In the genomic region with DNA sequence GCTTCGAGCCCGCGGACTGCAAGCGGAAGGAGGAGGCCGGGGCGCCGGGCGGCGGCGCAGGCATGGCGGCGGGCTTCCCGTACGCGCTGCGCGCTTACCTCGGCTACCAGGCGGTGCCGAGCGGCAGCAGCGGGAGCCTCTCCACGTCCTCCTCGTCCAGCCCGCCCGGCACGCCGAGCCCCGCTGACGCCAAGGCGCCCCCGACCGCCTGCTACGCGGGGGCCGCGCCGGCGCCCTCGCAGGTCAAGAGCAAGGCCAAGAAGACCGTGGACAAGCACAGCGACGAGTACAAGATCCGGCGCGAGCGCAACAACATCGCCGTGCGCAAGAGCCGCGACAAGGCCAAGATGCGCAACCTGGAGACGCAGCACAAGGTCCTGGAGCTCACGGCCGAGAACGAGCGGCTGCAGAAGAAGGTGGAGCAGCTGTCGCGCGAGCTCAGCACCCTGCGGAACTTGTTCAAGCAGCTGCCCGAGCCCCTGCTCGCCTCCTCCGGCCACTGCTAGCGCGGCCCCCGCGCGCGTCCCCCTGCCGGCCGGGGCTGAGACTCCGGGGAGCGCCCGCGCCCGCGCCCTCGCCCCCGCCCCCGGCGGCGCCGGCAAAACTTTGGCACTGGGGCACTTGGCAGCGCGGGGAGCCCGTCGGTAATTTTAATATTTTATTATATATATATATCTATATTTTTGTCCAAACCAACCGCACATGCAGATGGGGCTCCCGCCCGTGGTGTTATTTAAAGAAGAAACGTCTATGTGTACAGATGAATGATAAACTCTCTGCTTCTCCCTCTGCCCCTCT, we compare ENCODE assay signal across 1 cellular context.
TF ChIP-seq lines count a peak whose summit lies in the region.

No MANE protein-coding gene starts in this region.

TF ChIP-seq in K562, 482 proteins besides CTCF, POLR2A, EP300 and RAD21 (continued from another document and continues in another):
- TF ChIP-seq, protein P1, sequence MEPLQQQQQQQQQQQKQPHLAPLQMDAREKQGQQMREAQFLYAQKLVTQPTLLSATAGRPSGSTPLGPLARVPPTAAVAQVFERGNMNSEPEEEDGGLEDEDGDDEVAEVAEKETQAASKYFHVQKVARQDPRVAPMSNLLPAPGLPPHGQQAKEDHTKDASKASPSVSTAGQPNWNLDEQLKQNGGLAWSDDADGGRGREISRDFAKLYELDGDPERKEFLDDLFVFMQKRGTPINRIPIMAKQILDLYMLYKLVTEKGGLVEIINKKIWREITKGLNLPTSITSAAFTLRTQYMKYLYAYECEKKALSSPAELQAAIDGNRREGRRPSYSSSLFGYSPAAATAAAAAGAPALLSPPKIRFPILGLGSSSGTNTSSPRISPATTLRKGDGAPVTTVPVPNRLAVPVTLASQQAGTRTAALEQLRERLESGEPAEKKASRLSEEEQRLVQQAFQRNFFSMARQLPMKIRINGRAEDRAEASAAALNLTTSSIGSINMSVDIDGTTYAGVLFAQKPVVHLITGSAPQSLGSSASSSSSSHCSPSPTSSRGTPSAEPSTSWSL (CRISPR knock-in tag; IDR thresholded peaks at IDR 0.05; ENCODE audit: borderline replicate concordance), result no peak
- TF ChIP-seq ILF3 (IDR thresholded peaks at IDR 0.05; ENCODE audit: borderline replicate concordance) (no peak), NEUROD1 (IDR thresholded peaks at IDR 0.05; ENCODE audit: borderline replicate concordance, low read depth, low read length, partially characterized antibody) (no peak), ETS2 (tag; IDR thresholded peaks at IDR 0.05; ENCODE audit: borderline replicate concordance, poor library complexity, severe bottlenecking) (no peak), BCOR (IDR thresholded peaks at IDR 0.05) (no peak), LCOR (CRISPR knock-in tag; IDR thresholded peaks at IDR 0.05) (no peak), NCOA6 (IDR thresholded peaks at IDR 0.05) (no peak), GTF2B (IDR thresholded peaks at IDR 0.05; ENCODE audit: extremely low read depth, insufficient read length) (no peak), TBL1XR1 (IDR thresholded peaks at IDR 0.05; ENCODE audit: low read length in 2 of 2) (no peak), TRIM25 (IDR thresholded peaks at IDR 0.05; ENCODE audit: borderline replicate concordance) (no peak), KAT8 (IDR thresholded peaks at IDR 0.05; ENCODE audit: low read depth) (no peak), KDM2B (CRISPR knock-in tag; IDR thresholded peaks at IDR 0.05) (no peak), HOXB6 (CRISPR knock-in tag; IDR thresholded peaks at IDR 0.05; ENCODE audit: borderline replicate concordance) (no peak), ZNF263 (CRISPR knock-in tag; IDR thresholded peaks at IDR 0.05; ENCODE audit: borderline replicate concordance) (peak; percentile 29; the same call in 1 of the 2 replicates), TAL1 (IDR thresholded peaks at IDR 0.05) (no peak), ZNF655 (CRISPR knock-in tag; IDR thresholded peaks at IDR 0.05) (no peak), RUNX1 (IDR thresholded peaks at IDR 0.05; ENCODE audit: low read depth) (no peak), C11orf30 (IDR thresholded peaks at IDR 0.05; ENCODE audit: low read depth) (no peak), KLF6 (CRISPR knock-in tag; IDR thresholded peaks at IDR 0.05; ENCODE audit: borderline replicate concordance) (no peak), DLX4 (CRISPR knock-in tag; IDR thresholded peaks at IDR 0.05) (no peak), KHSRP (IDR thresholded peaks at IDR 0.05) (no peak), RBBP5 (IDR thresholded peaks at IDR 0.05; ENCODE audit: borderline replicate concordance, insufficient read depth, low read length, poor library complexity, severe bottlenecking) (peak; percentile 65), CUX1 (CRISPR knock-in tag; IDR thresholded peaks at IDR 0.05) (no peak), MCM3 (IDR thresholded peaks at IDR 0.05) (no peak), TRIM28 (IDR thresholded peaks at IDR 0.05) (no peak), ZBTB1 (CRISPR knock-in tag; IDR thresholded peaks at IDR 0.05; ENCODE audit: borderline replicate concordance, low read depth) (no peak), NFATC3 (IDR thresholded peaks at IDR 0.05) (no peak), U2AF2 (optimal IDR thresholded peaks at IDR 0.05; ENCODE audit: low read depth, low read length) (no peak), ETV5 (CRISPR knock-in tag; IDR thresholded peaks at IDR 0.05; ENCODE audit: low read depth) (peak; percentile 59; the same call in 1 of the 2 replicates), ADNP (tag; IDR thresholded peaks at IDR 0.05) (no peak), ELF4 (CRISPR knock-in tag; IDR thresholded peaks at IDR 0.05) (no peak)
- TF ChIP-seq, protein P2, sequence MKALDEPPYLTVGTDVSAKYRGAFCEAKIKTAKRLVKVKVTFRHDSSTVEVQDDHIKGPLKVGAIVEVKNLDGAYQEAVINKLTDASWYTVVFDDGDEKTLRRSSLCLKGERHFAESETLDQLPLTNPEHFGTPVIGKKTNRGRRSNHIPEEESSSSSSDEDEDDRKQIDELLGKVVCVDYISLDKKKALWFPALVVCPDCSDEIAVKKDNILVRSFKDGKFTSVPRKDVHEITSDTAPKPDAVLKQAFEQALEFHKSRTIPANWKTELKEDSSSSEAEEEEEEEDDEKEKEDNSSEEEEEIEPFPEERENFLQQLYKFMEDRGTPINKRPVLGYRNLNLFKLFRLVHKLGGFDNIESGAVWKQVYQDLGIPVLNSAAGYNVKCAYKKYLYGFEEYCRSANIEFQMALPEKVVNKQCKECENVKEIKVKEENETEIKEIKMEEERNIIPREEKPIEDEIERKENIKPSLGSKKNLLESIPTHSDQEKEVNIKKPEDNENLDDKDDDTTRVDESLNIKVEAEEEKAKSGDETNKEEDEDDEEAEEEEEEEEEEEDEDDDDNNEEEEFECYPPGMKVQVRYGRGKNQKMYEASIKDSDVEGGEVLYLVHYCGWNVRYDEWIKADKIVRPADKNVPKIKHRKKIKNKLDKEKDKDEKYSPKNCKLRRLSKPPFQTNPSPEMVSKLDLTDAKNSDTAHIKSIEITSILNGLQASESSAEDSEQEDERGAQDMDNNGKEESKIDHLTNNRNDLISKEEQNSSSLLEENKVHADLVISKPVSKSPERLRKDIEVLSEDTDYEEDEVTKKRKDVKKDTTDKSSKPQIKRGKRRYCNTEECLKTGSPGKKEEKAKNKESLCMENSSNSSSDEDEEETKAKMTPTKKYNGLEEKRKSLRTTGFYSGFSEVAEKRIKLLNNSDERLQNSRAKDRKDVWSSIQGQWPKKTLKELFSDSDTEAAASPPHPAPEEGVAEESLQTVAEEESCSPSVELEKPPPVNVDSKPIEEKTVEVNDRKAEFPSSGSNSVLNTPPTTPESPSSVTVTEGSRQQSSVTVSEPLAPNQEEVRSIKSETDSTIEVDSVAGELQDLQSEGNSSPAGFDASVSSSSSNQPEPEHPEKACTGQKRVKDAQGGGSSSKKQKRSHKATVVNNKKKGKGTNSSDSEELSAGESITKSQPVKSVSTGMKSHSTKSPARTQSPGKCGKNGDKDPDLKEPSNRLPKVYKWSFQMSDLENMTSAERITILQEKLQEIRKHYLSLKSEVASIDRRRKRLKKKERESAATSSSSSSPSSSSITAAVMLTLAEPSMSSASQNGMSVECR (CRISPR knock-in tag; IDR thresholded peaks at IDR 0.05), result peak; percentile 77; the same call in 1 of the 2 replicates
- TF ChIP-seq, protein P3, sequence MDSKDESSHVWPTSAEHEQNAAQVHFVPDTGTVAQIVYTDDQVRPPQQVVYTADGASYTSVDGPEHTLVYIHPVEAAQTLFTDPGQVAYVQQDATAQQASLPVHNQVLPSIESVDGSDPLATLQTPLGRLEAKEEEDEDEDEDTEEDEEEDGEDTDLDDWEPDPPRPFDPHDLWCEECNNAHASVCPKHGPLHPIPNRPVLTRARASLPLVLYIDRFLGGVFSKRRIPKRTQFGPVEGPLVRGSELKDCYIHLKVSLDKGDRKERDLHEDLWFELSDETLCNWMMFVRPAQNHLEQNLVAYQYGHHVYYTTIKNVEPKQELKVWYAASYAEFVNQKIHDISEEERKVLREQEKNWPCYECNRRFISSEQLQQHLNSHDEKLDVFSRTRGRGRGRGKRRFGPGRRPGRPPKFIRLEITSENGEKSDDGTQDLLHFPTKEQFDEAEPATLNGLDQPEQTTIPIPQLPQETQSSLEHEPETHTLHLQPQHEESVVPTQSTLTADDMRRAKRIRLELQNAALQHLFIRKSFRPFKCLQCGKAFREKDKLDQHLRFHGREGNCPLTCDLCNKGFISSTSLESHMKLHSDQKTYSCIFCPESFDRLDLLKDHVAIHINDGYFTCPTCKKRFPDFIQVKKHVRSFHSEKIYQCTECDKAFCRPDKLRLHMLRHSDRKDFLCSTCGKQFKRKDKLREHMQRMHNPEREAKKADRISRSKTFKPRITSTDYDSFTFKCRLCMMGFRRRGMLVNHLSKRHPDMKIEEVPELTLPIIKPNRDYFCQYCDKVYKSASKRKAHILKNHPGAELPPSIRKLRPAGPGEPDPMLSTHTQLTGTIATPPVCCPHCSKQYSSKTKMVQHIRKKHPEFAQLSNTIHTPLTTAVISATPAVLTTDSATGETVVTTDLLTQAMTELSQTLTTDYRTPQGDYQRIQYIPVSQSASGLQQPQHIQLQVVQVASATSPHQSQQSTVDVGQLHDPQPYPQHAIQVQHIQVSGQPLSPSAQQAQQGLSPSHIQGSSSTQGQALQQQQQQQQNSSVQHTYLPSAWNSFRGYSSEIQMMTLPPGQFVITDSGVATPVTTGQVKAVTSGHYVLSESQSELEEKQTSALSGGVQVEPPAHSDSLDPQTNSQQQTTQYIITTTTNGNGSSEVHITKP (IDR thresholded peaks at IDR 0.05; ENCODE audit: partially characterized antibody), result no peak
- TF ChIP-seq, protein P4, sequence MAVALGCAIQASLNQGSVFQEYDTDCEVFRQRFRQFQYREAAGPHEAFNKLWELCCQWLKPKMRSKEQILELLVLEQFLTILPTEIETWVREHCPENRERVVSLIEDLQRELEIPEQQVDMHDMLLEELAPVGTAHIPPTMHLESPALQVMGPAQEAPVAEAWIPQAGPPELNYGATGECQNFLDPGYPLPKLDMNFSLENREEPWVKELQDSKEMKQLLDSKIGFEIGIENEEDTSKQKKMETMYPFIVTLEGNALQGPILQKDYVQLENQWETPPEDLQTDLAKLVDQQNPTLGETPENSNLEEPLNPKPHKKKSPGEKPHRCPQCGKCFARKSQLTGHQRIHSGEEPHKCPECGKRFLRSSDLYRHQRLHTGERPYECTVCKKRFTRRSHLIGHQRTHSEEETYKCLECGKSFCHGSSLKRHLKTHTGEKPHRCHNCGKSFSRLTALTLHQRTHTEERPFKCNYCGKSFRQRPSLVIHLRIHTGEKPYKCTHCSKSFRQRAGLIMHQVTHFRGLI (CRISPR knock-in tag; IDR thresholded peaks at IDR 0.05), result no peak
